In the genomic region with DNA sequence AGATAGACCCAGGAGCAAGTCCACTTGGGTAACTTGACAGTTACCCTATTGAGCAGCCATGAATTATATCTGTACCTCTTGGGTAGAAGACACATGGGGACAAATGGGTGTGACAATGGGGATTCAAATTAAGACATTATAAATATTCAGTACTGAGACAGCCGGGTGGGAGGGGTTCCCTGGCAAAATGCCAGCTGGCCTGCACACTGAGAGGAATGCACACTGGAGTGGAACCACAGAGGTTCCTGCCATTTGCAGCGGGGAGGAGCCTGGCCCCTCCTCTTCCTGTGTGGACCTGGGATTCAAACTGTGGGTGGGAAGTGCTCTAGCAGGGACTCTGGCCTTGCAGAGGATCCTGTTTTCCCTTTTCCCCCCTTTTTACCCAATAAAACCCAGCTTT, we compare ENCODE assay signal across 23 cellular contexts.
DNase-seq lines count a peak whose midpoint lies in the region; ATAC-seq lines count a peak whose summit lies in the region.
"Had no signal": no experiment of that assay in that cellular context is flagged by ENCODE, and none has a peak within 500 bp of the region (broad histone marks: within the 10 kb centered on the region; RNA-seq: fewer than 3 reads in every experiment).

No MANE protein-coding gene starts in this region.

- ATAC-seq in left lobe of liver (no peak), GM19463 (IDR thresholded peaks at IDR 0.05; ENCODE audit: unreplicated experiment) (no peak)
- ATAC-seq: activated CD8-positive, alpha-beta memory T cell treated with anti-CD3 and anti-CD28 coated beads, Interleukin-2, amount 10 ng/mL, durations not matched to agents 7 days and 5 days; activated naive CD4-positive, alpha-beta T cell treated with anti-CD3 and anti-CD28 coated beads, Interleukin-2, amount 50 U/mL, for 72 hours; foreskin keratinocyte; natural killer cell treated with Interleukin-12 subunit alpha and Interleukin-12 subunit beta and Interleukin-15 and Interleukin-18, amount 100 ng/mL, for 72 hours; Panc1; pancreas; right cardiac atrium had no signal

- DNase-seq in NCI-H2081 (lab: John Stamatoyannopoulos, UW) (peak; percentile 4 to 10), NCI-H2081 treated with DMSO at 0.1 percent for 48 hours (lab: John Stamatoyannopoulos, UW) (no peak), COLO668 (lab: John Stamatoyannopoulos, UW; ENCODE audit: unreplicated experiment) (peak; percentile 38), NCI-H69 (lab: John Stamatoyannopoulos, UW) (peak; percentile 87), glomerular visceral epithelial cell (ENCODE audit: extremely low spot score) (peak; percentile 21), left lobe of liver (ENCODE audit: low spot score) (no peak)
- DNase-seq in activated CD8-positive, alpha-beta memory T cell treated with anti-CD3 and anti-CD28 coated beads, Interleukin-2, amount 50 U/mL, for 48 hours: no peak
- DNase-seq: activated CD4-positive, alpha-beta T cell treated with anti-CD3 and anti-CD28 coated beads, Interleukin-2, amount 10 ng/mL, durations not matched to agents 7 days and 5 days; activated CD8-positive, alpha-beta memory T cell treated with anti-CD3 and anti-CD28 coated beads, Interleukin-2, amount 10 ng/mL, durations not matched to agents 7 days and 5 days; C1 segment of cervical spinal cord; GF-D8; left ventricle myocardium inferior; NCI-H1048; NCI-H774; pancreas; right cardiac atrium; stomach; WERI-Rb-1 had no signal

Comparison
In these comparisons a context has a peak if more than half of its experiments do, and no peak if none do; other contexts are left out.
1. DNase-seq: peak in NCI-H2081 (2 of 2), COLO668 (single experiment), NCI-H69 (single experiment) and glomerular visceral epithelial cell (single experiment); none in NCI-H2081 treated with DMSO at 0.1 percent for 48 hours (single experiment), left lobe of liver (single experiment) and activated CD8-positive, alpha-beta memory T cell treated with anti-CD3 and anti-CD28 coated beads, Interleukin-2, amount 50 U/mL, for 48 hours (single experiment).